17 cellular contexts compared by ENCODE assay signal in genomic region chr2:57696016-57696415, GRCh38.
DNase-seq lines count a peak whose midpoint lies in the region; ATAC-seq, FAIRE-seq and TF ChIP-seq lines count a peak whose summit lies in the region.
"Had no signal": no experiment of that assay in that cellular context is flagged by ENCODE, and none has a peak within 500 bp of the region (broad histone marks: within the 10 kb centered on the region; RNA-seq: fewer than 3 reads in every experiment).

No MANE protein-coding gene starts in this region.

- H3K36me3 ChIP-seq in Caco-2 (ENCODE audit: control insufficient read depth, insufficient read depth, low read length) = no peaks in the 10 kb centered on the region
- H3K36me3 ChIP-seq in kidney epithelial cell (ENCODE audit: control insufficient read depth, insufficient read depth, low read length) = no peaks in the 10 kb centered on the region
- no peaks in the 10 kb centered on the region for H3K36me3 ChIP-seq in kidney (ENCODE audit: control insufficient read depth in 1 of 2, insufficient read depth in 2 of 2, low read length in 2 of 2)
- H3K36me3 ChIP-seq: right lobe of liver, stomach had no signal

- H3K9me3 ChIP-seq in Caco-2 (no peaks in the 10 kb centered on the region), kidney (ENCODE audit: control insufficient read depth in 1 of 2, low read length in 2 of 2) (no peaks in the 10 kb centered on the region)
- H3K9me3 ChIP-seq: right lobe of liver had no signal

- ATAC-seq in WTC11 (peak; percentile 79), GM19324 (IDR thresholded peaks at IDR 0.05; ENCODE audit: low FRiP score, unreplicated experiment) (no peak)
- ATAC-seq in activated naive CD8-positive, alpha-beta T cell treated with anti-CD3 and anti-CD28 coated beads, Interleukin-2, amount 50 U/mL, for 24 hours = no peak
- ATAC-seq: activated CD8-positive, alpha-beta memory T cell treated with anti-CD3 and anti-CD28 coated beads, Interleukin-2, amount 10 ng/mL, durations not matched to agents 7 days and 5 days; natural killer cell; right lobe of liver; Right ventricle myocardium inferior had no signal

- H3K36me3 Mint-ChIP-seq in Caco-2 (ENCODE audit: insufficient read depth, unreplicated experiment) (no peaks in the 10 kb centered on the region), WTC11 (peaks cover 9% of the 10 kb centered on the region)
- no peaks in the 10 kb centered on the region for H3K36me3 Mint-ChIP-seq in activated naive CD8-positive, alpha-beta T cell treated with anti-CD3 and anti-CD28 coated beads, Interleukin-2, amount 50 U/mL, for 24 hours (ENCODE audit: low read depth)
- H3K36me3 Mint-ChIP-seq: activated CD8-positive, alpha-beta memory T cell treated with anti-CD3 and anti-CD28 coated beads, Interleukin-2, amount 10 ng/mL, durations not matched to agents 7 days and 5 days; activated naive CD4-positive, alpha-beta T cell treated with anti-CD3 and anti-CD28 coated beads, Interleukin-2, amount 10 ng/mL, durations not matched to agents 7 days and 5 days; natural killer cell had no signal

- BruUV-seq in Caco-2 (replicated peaks; lab: Mats Ljungman, UMichigan) = no TSS peak

- H3K27ac ChIP-seq in kidney (ENCODE audit: low read depth in 2 of 2, low read length in 2 of 2) = no peak overlapping the region
- H3K27ac ChIP-seq: C4-2B, right lobe of liver, stomach had no signal

- H3K27me3 Mint-ChIP-seq in Caco-2 (ENCODE audit: insufficient read depth, unreplicated experiment) (peaks cover 7% of the 10 kb centered on the region), WTC11 (ENCODE audit: low read depth) (no peaks in the 10 kb centered on the region; the same call in none of the 2 replicates)
- H3K27me3 Mint-ChIP-seq in activated naive CD8-positive, alpha-beta T cell treated with anti-CD3 and anti-CD28 coated beads, Interleukin-2, amount 50 U/mL, for 24 hours = no peaks in the 10 kb centered on the region
- H3K27me3 Mint-ChIP-seq: activated CD8-positive, alpha-beta memory T cell treated with anti-CD3 and anti-CD28 coated beads, Interleukin-2, amount 10 ng/mL, durations not matched to agents 7 days and 5 days; activated naive CD4-positive, alpha-beta T cell treated with anti-CD3 and anti-CD28 coated beads, Interleukin-2, amount 10 ng/mL, durations not matched to agents 7 days and 5 days had no signal

- H3K9ac ChIP-seq in kidney (ENCODE audit: low read length in 2 of 2) = no peak overlapping the region

- CTCF ChIA-PET in Caco-2 (lab: Charles Lee) (no interaction called here), WTC11 (lab: Charles Lee) (no interaction called here)

- FAIRE-seq in kidney (lab: Jason Lieb, UNC) = no peak

- no peak overlapping the region for H3K27ac Mint-ChIP-seq in Caco-2 (ENCODE audit: unreplicated experiment)
- no peak overlapping the region for H3K27ac Mint-ChIP-seq in WTC11
- no peak overlapping the region for H3K27ac Mint-ChIP-seq in activated naive CD8-positive, alpha-beta T cell treated with anti-CD3 and anti-CD28 coated beads, Interleukin-2, amount 50 U/mL, for 24 hours
- H3K27ac Mint-ChIP-seq: activated CD8-positive, alpha-beta memory T cell treated with anti-CD3 and anti-CD28 coated beads, Interleukin-2, amount 10 ng/mL, durations not matched to agents 7 days and 5 days; activated naive CD4-positive, alpha-beta T cell treated with anti-CD3 and anti-CD28 coated beads, Interleukin-2, amount 10 ng/mL, durations not matched to agents 7 days and 5 days; natural killer cell had no signal

- H3K4me1 Mint-ChIP-seq in Caco-2 (ENCODE audit: low read depth, unreplicated experiment) (peaks cover 2% of the 10 kb centered on the region), WTC11 (peaks cover 40% of the 10 kb centered on the region)
- no peaks in the 10 kb centered on the region for H3K4me1 Mint-ChIP-seq in activated naive CD8-positive, alpha-beta T cell treated with anti-CD3 and anti-CD28 coated beads, Interleukin-2, amount 50 U/mL, for 24 hours
- H3K4me1 Mint-ChIP-seq: activated CD8-positive, alpha-beta memory T cell treated with anti-CD3 and anti-CD28 coated beads, Interleukin-2, amount 10 ng/mL, durations not matched to agents 7 days and 5 days; activated naive CD4-positive, alpha-beta T cell treated with anti-CD3 and anti-CD28 coated beads, Interleukin-2, amount 10 ng/mL, durations not matched to agents 7 days and 5 days; natural killer cell had no signal

- H3K27me3 ChIP-seq in Caco-2 (replicated peaks; ENCODE audit: control insufficient read depth, insufficient read depth, low read length) (no peaks in the 10 kb centered on the region), kidney epithelial cell (ENCODE audit: control insufficient read depth, insufficient read depth, low read length) (no peaks in the 10 kb centered on the region)
- H3K27me3 ChIP-seq: right lobe of liver, stomach had no signal

- H3K4me1 ChIP-seq in Caco-2 (peaks cover 3% of the 10 kb centered on the region; the same call in 1 of the 2 replicates), kidney (ENCODE audit: control insufficient read depth in 1 of 2, insufficient read depth in 1 of 2, low read depth in 1 of 2, low read length in 2 of 2) (no peaks in the 10 kb centered on the region)
- H3K4me1 ChIP-seq: right lobe of liver, stomach had no signal

- H3K4me3 ChIP-seq in Caco-2 (ENCODE audit: low read depth, low read length) = no peak overlapping the region
- no peak overlapping the region for H3K4me3 ChIP-seq in kidney epithelial cell (ENCODE audit: low read depth, low read length)
- no peak overlapping the region for H3K4me3 ChIP-seq in kidney (ENCODE audit: low read length in 2 of 2)
- H3K4me3 ChIP-seq: right lobe of liver, stomach had no signal

- peaks cover 10% of the 10 kb centered on the region for H3K9me3 Mint-ChIP-seq in Caco-2 (ENCODE audit: unreplicated experiment)
- peaks cover 18% of the 10 kb centered on the region for H3K9me3 Mint-ChIP-seq in WTC11
- peaks cover 1% of the 10 kb centered on the region for H3K9me3 Mint-ChIP-seq in activated naive CD8-positive, alpha-beta T cell treated with anti-CD3 and anti-CD28 coated beads, Interleukin-2, amount 50 U/mL, for 24 hours
- H3K9me3 Mint-ChIP-seq: activated naive CD4-positive, alpha-beta T cell treated with anti-CD3 and anti-CD28 coated beads, Interleukin-2, amount 10 ng/mL, durations not matched to agents 7 days and 5 days had no signal

- intact Hi-C loops in Caco-2 (cut with micrococcal nuclease; ENCODE audit: unreplicated experiment) = no loop called here
- intact Hi-C loops in kidney (cut with DNase I) = no loop called here

- H3K4me3 Mint-ChIP-seq in Caco-2 (ENCODE audit: unreplicated experiment) (no peak overlapping the region), WTC11 (no peak overlapping the region)
- no peak overlapping the region for H3K4me3 Mint-ChIP-seq in activated naive CD8-positive, alpha-beta T cell treated with anti-CD3 and anti-CD28 coated beads, Interleukin-2, amount 50 U/mL, for 24 hours
- H3K4me3 Mint-ChIP-seq: activated CD8-positive, alpha-beta memory T cell treated with anti-CD3 and anti-CD28 coated beads, Interleukin-2, amount 10 ng/mL, durations not matched to agents 7 days and 5 days; activated naive CD4-positive, alpha-beta T cell treated with anti-CD3 and anti-CD28 coated beads, Interleukin-2, amount 10 ng/mL, durations not matched to agents 7 days and 5 days; natural killer cell had no signal

- TF ChIP-seq CTCF in Caco-2 (IDR thresholded peaks at IDR 0.05; ENCODE audit: insufficient read depth in 1 of 2, low read depth in 1 of 2, low read length in 1 of 2, severe bottlenecking in 1 of 2, unreplicated experiment in 1 of 2) = no peak
- TF ChIP-seq CTCF in WTC11 (IDR thresholded peaks at IDR 0.05) = no peak
- TF ChIP-seq CTCF in kidney epithelial cell (IDR thresholded peaks at IDR 0.05; ENCODE audit: insufficient read depth, low read length, poor library complexity, severe bottlenecking) = no peak
- no peak for TF ChIP-seq CTCF in kidney (IDR thresholded peaks at IDR 0.05; ENCODE audit: borderline replicate concordance, extremely low read depth, insufficient read depth)

- peak; percentile 12 to 45 for DNase-seq in Caco-2
- DNase-seq in HPDE6-E6E7 (ENCODE audit: extremely low spot score) = peak; percentile 73
- no peak for DNase-seq in WTC11 (ENCODE audit: low spot score)
- DNase-seq in kidney epithelial cell (ENCODE audit: low read depth) = peak; percentile 29
- no peak for DNase-seq in activated naive CD8-positive, alpha-beta T cell treated with anti-CD3 and anti-CD28 coated beads, Interleukin-2, amount 50 U/mL, for 24 hours
- no peak for DNase-seq in kidney
- DNase-seq in NOMO-1 (lab: John Stamatoyannopoulos, UW; ENCODE audit: unreplicated experiment in 2 of 2) = no peak
- DNase-seq: activated CD8-positive, alpha-beta memory T cell treated with anti-CD3 and anti-CD28 coated beads, Interleukin-2, amount 10 ng/mL, durations not matched to agents 7 days and 5 days; activated naive CD4-positive, alpha-beta T cell treated with anti-CD3 and anti-CD28 coated beads, Interleukin-2, amount 10 ng/mL, durations not matched to agents 7 days and 5 days; kidney glomerular epithelial cell; natural killer cell; NCI-H446 treated with DMSO at 0.1 percent for 48 hours; right lobe of liver; stomach had no signal

- POLR2A ChIA-PET in Caco-2 (lab: Charles Lee) (no interaction called here), WTC11 (lab: Charles Lee) (no interaction called here)

TF ChIP-seq in WTC11, 78 proteins besides CTCF, POLR2A, EP300 and RAD21 (continues in another document):
- TF ChIP-seq ZNF425 (CRISPR knock-in tag; conservative IDR thresholded peaks at IDR 0.05) = no peak
- TF ChIP-seq ZNF232 (CRISPR knock-in tag; IDR thresholded peaks at IDR 0.05) = no peak
- TF ChIP-seq PRRX2 (CRISPR knock-in tag; IDR thresholded peaks at IDR 0.05) = no peak
- no peak for TF ChIP-seq NFATC4 (CRISPR knock-in tag; IDR thresholded peaks at IDR 0.05)
- TF ChIP-seq ZBTB21 (CRISPR knock-in tag; IDR thresholded peaks at IDR 0.05; ENCODE audit: borderline replicate concordance) = no peak

Comparison
In these comparisons a context has a peak if more than half of its experiments do, and no peak if none do; other contexts are left out.
1. DNase-seq: peak in Caco-2 (2 of 2), HPDE6-E6E7 (single experiment) and kidney epithelial cell (single experiment); none in WTC11 (single experiment), activated naive CD8-positive, alpha-beta T cell treated with anti-CD3 and anti-CD28 coated beads, Interleukin-2, amount 50 U/mL, for 24 hours (single experiment), kidney (single experiment) and NOMO-1 (0 of 2).